In the genomic region with DNA sequence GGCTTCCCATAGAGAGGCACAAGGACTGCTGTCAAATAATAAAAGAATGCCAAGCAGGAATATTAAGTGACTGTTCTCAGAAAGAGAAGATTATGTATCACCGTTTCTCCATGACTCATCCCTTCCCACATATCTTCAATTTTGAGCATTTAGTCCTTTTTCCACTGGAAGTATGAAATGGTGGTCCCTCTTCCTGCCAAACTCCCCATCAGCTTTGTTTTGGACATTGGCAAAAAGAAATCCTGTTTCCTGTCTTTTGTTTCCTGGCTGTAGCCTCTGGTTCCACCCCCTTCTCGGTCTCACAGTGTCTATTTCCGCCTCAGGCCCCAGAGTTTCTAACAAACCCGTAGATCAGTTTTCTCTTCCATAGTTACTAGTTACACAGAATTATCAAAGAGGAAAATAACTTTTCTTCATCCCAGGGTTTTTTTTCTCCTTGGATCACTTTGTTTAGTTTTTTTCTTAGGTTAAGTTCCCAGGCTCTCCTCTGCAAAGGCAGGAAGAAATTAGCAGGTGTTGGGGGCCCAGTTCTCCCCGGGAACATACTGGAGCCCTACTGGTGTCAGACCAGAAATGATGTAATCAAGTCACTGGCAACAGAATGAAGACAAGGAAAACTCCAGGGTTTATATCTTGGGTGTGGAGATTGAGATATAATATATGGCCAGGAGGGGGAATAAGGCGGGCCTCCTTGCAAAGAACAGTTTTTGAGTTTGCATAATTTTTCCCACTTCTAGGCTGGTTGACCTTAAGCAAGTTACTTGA, we compare ENCODE assay signal across 13 cellular contexts. TPM values are rescaled to one million over a fixed set of nuclear protein-coding genes. Genes with fewer than 3 reads are reported as not detected.
DNase-seq lines count a peak whose midpoint lies in the region; TF ChIP-seq lines count a peak whose summit lies in the region.
"Had no signal": no experiment of that assay in that cellular context is flagged by ENCODE, and none has a peak within 500 bp of the region (broad histone marks: within the 10 kb centered on the region; RNA-seq: fewer than 3 reads in every experiment).

No MANE protein-coding gene starts in this region.

- peak overlapping the region; percentile 7 for H3K27ac Mint-ChIP-seq in activated naive CD4-positive, alpha-beta T cell treated with anti-CD3 and anti-CD28 coated beads, Interleukin-2, amount 50 U/mL, for 24 hours
- no peak overlapping the region for H3K27ac Mint-ChIP-seq in activated T-cell treated with anti-CD3 and anti-CD28 coated beads, Interleukin-2, amount 50 U/mL, for 24 hours
- H3K27ac Mint-ChIP-seq: progenitor cell of endocrine pancreas had no signal

- no peak overlapping the region for H3K4me3 ChIP-seq in epithelial cell of esophagus (ENCODE audit: low read length)
- no peak overlapping the region for H3K4me3 ChIP-seq in mesodermal cell (ENCODE audit: extremely low read depth, insufficient read depth, low read length, poor library complexity, severe bottlenecking)
- H3K4me3 ChIP-seq in uterus: no peak overlapping the region

- no peaks in the 10 kb centered on the region for H3K27me3 ChIP-seq in uterus

- H3K9me3 Mint-ChIP-seq in activated naive CD4-positive, alpha-beta T cell treated with anti-CD3 and anti-CD28 coated beads, Interleukin-2, amount 50 U/mL, for 24 hours: no peaks in the 10 kb centered on the region
- no peaks in the 10 kb centered on the region for H3K9me3 Mint-ChIP-seq in activated T-cell treated with anti-CD3 and anti-CD28 coated beads, Interleukin-2, amount 50 U/mL, for 24 hours

- TF ChIP-seq CTCF in epithelial cell of esophagus (IDR thresholded peaks at IDR 0.05; ENCODE audit: insufficient read depth, low read depth, low read length, missing control alignments) (no peak), uterus (IDR thresholded peaks at IDR 0.05) (no peak)

- no peak for DNase-seq in activated naive CD4-positive, alpha-beta T cell treated with anti-CD3 and anti-CD28 coated beads, Interleukin-2, amount 50 U/mL, for 16 hours
- DNase-seq in epithelial cell of esophagus (ENCODE audit: low read depth) (peak; percentile 24), uterus (peak; percentile 23 to 30), NCI-H187 (lab: John Stamatoyannopoulos, UW) (no peak), HK-2 (ENCODE audit: unreplicated experiment) (no peak)
- DNase-seq in activated T-cell treated with anti-CD3 and anti-CD28 coated beads, Interleukin-2, amount 50 U/mL, for 24 hours: no peak
- DNase-seq: activated CD4-positive, CD25-positive, alpha-beta regulatory T cell treated with anti-CD3 and anti-CD28 coated beads, Interleukin-2, amount 50 U/mL, for 72 hours; hippocampal formation; MM.1S had no signal

- no peaks in the 10 kb centered on the region for H3K9me3 ChIP-seq in mesodermal cell (ENCODE audit: control insufficient read depth, low read length)
- H3K9me3 ChIP-seq in uterus: no peaks in the 10 kb centered on the region

- peaks cover 5% of the 10 kb centered on the region for H3K27me3 Mint-ChIP-seq in activated naive CD4-positive, alpha-beta T cell treated with anti-CD3 and anti-CD28 coated beads, Interleukin-2, amount 50 U/mL, for 24 hours
- no peaks in the 10 kb centered on the region for H3K27me3 Mint-ChIP-seq in activated T-cell treated with anti-CD3 and anti-CD28 coated beads, Interleukin-2, amount 50 U/mL, for 24 hours
- H3K27me3 Mint-ChIP-seq: progenitor cell of endocrine pancreas had no signal

- no peak overlapping the region for H3K4me3 Mint-ChIP-seq in activated naive CD4-positive, alpha-beta T cell treated with anti-CD3 and anti-CD28 coated beads, Interleukin-2, amount 50 U/mL, for 24 hours
- H3K4me3 Mint-ChIP-seq in activated T-cell treated with anti-CD3 and anti-CD28 coated beads, Interleukin-2, amount 50 U/mL, for 24 hours: no peak overlapping the region

- no peak for TF ChIP-seq POLR2A in uterus (IDR thresholded peaks at IDR 0.05)

- WGBS in mesodermal cell (ENCODE audit: insufficient coverage in 2 of 2), 2 experiments: 66 to 78% methylated on average over 4 of the region's 6 CpGs

- intact Hi-C loops in uterus (cut with DNase I; ENCODE audit: low total_unique reads): no loop called here

- H3K4me1 Mint-ChIP-seq in activated naive CD4-positive, alpha-beta T cell treated with anti-CD3 and anti-CD28 coated beads, Interleukin-2, amount 50 U/mL, for 24 hours: peaks cover 4% of the 10 kb centered on the region
- H3K4me1 Mint-ChIP-seq in activated T-cell treated with anti-CD3 and anti-CD28 coated beads, Interleukin-2, amount 50 U/mL, for 24 hours (ENCODE audit: low read depth): peaks cover 14% of the 10 kb centered on the region

- H3K36me3 ChIP-seq in mesodermal cell (ENCODE audit: control insufficient read depth, insufficient read depth, low read length) (no peaks in the 10 kb centered on the region), uterus (no peaks in the 10 kb centered on the region)

- H3K36me3 Mint-ChIP-seq in activated naive CD4-positive, alpha-beta T cell treated with anti-CD3 and anti-CD28 coated beads, Interleukin-2, amount 50 U/mL, for 24 hours: no peaks in the 10 kb centered on the region
- no peaks in the 10 kb centered on the region for H3K36me3 Mint-ChIP-seq in activated T-cell treated with anti-CD3 and anti-CD28 coated beads, Interleukin-2, amount 50 U/mL, for 24 hours (ENCODE audit: low read depth)

- H3K27ac ChIP-seq in mesodermal cell (ENCODE audit: low read depth, low read length, severe bottlenecking) (peak overlapping the region; percentile 43), uterus (peak overlapping the region; percentile 57 to 61)

- H3K4me1 ChIP-seq in mesodermal cell (ENCODE audit: control insufficient read depth, insufficient read depth, low read length, poor library complexity, severe bottlenecking) (peaks cover 18% of the 10 kb centered on the region), uterus (no peaks in the 10 kb centered on the region)

RNA-seq across cellular contexts. Expression of a gene that starts 26.3 kb away (rescaled TPM):
- 6.5 TPM for polyA plus RNA-seq in mesodermal cell (2013, experiment 1 of 2)
- polyA plus RNA-seq in mesodermal cell (2013, experiment 2 of 2): 4.7 TPM
- 10 to 100 TPM; 12.4 to 49.5 (median 31.8) TPM for total RNA-seq in uterus

RNA-seq across cellular contexts. Expression of a gene that starts 58.0 kb away (rescaled TPM):
- 11.1 TPM for polyA plus RNA-seq in mesodermal cell (2013, experiment 1 of 2)
- polyA plus RNA-seq in mesodermal cell (2013, experiment 2 of 2): 6.6 TPM
- 1 to 10 TPM in 2 of 4 donors, under 1 TPM in 1, not detected in 1; 0.51 to 5.7 (median 1.7) TPM for total RNA-seq in uterus
- total RNA-seq: OCI-LY7, progenitor cell of endocrine pancreas had no signal

Comparison
In these comparisons a context has a peak if more than half of its experiments do, and no peak if none do; other contexts are left out.
1. DNase-seq: peak in epithelial cell of esophagus (single experiment) and uterus (2 of 2); none in activated naive CD4-positive, alpha-beta T cell treated with anti-CD3 and anti-CD28 coated beads, Interleukin-2, amount 50 U/mL, for 16 hours (single experiment), NCI-H187 (0 of 2), activated T-cell treated with anti-CD3 and anti-CD28 coated beads, Interleukin-2, amount 50 U/mL, for 24 hours (single experiment) and HK-2 (single experiment).